Comparison of ENCODE assay signal across 15 cellular contexts in the genomic region with DNA sequence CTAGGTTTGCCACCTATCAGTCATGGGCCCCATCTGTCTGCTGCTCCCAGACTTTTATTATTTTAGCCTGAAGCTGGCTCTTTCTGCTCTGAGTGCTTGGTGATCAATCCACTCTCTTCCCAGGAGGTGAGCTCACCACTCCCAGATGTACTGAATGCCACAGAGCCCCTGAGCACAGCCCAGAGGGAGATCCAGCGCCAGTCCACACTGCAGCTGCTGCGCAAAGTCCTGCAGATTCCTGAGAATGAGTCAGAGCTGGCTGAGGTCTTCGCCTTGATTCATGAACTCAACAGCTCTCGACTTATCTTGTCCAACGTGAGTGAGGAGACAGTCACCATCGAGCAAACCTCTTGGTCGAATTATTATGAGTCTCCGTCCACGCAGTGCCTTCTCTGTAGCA. TPM values are rescaled to one million over a fixed set of nuclear protein-coding genes. Genes with fewer than 3 reads are reported as not detected.
A peak's percentile ranks its signal among the peaks of the same experiment; 100 is the strongest.
DNase-seq lines count a peak whose midpoint lies in the region; ATAC-seq and TF ChIP-seq lines count a peak whose summit lies in the region.
"Had no signal": no experiment of that assay in that cellular context is flagged by ENCODE, and none has a peak within 500 bp of the region (broad histone marks: within the 10 kb centered on the region; RNA-seq: fewer than 3 reads in every experiment).

No MANE protein-coding gene starts in this region.

- no CpG with 5 or more reads among the region's 9 CpGs for WGBS in trophoblast cell (ENCODE audit: extremely low coverage, insufficient coverage, insufficient read length)

- H3K27ac Mint-ChIP-seq in T-cell (no peak overlapping the region), WTC11 (no peak overlapping the region)
- H3K27ac Mint-ChIP-seq: activated CD4-positive, alpha-beta T cell treated with anti-CD3 and anti-CD28 coated beads, Interleukin-2, amount 10 ng/mL, durations not matched to agents 7 days and 5 days; activated naive CD8-positive, alpha-beta T cell had no signal

- H3K4me3 ChIP-seq in RWPE2 (ENCODE audit: severe bottlenecking) (no peak overlapping the region), trophoblast cell (ENCODE audit: low read depth, low read length) (no peak overlapping the region)

- no peak overlapping the region for H4K12ac ChIP-seq in trophoblast cell (ENCODE audit: low read depth, low read length)

- TF ChIP-seq CTCF in RWPE2 (IDR thresholded peaks at IDR 0.05; ENCODE audit: poor library complexity, severe bottlenecking) (no peak), WTC11 (IDR thresholded peaks at IDR 0.05) (no peak)

- H2BK12ac ChIP-seq in trophoblast cell (ENCODE audit: low read length) = no peak overlapping the region

- peak overlapping the region; percentile 34 for H3K4me2 ChIP-seq in trophoblast cell (ENCODE audit: low read length)

- H3K27me3 Mint-ChIP-seq in T-cell = no peaks in the 10 kb centered on the region
- H3K27me3 Mint-ChIP-seq in WTC11 (ENCODE audit: low read depth) = no peaks in the 10 kb centered on the region
- H3K27me3 Mint-ChIP-seq: activated CD4-positive, alpha-beta T cell treated with anti-CD3 and anti-CD28 coated beads, Interleukin-2, amount 10 ng/mL, durations not matched to agents 7 days and 5 days; activated naive CD8-positive, alpha-beta T cell had no signal

- H3K36me3 Mint-ChIP-seq in T-cell (peaks cover 82% of the 10 kb centered on the region), WTC11 (peaks cover 74% of the 10 kb centered on the region)

- ATAC-seq in RWPE2 (ENCODE audit: low read depth) (peak; percentile 100), T-cell (replicated peaks in 1 of 4) (no peak), WTC11 (no peak), HG03354 (IDR thresholded peaks at IDR 0.05; ENCODE audit: poor library complexity, severe bottlenecking, unreplicated experiment) (no peak)
- ATAC-seq: HCT116 had no signal

- H2AK5ac ChIP-seq in trophoblast cell (ENCODE audit: low read length) = no peak overlapping the region

- POLR2A ChIA-PET in T-cell (lab: Charles Lee) (no interaction called here), WTC11 (lab: Charles Lee) (no interaction called here)

- H3K9me3 ChIP-seq in RWPE2 (ENCODE audit: severe bottlenecking) (no peaks in the 10 kb centered on the region), trophoblast cell (ENCODE audit: insufficient read depth, low read depth, low read length) (no peaks in the 10 kb centered on the region)

- no peak overlapping the region for H3K9ac ChIP-seq in trophoblast cell (ENCODE audit: low read length)

- H3K9me3 Mint-ChIP-seq in T-cell = no peaks in the 10 kb centered on the region
- H3K9me3 Mint-ChIP-seq in WTC11 = no peaks in the 10 kb centered on the region
- H3K9me3 Mint-ChIP-seq: activated CD4-positive, alpha-beta T cell treated with anti-CD3 and anti-CD28 coated beads, Interleukin-2, amount 10 ng/mL, durations not matched to agents 7 days and 5 days had no signal

- peaks cover 96% of the 10 kb centered on the region for H3K36me3 ChIP-seq in RWPE2 (ENCODE audit: low read depth)
- H3K36me3 ChIP-seq in trophoblast cell (ENCODE audit: control insufficient read depth in 1 of 2, insufficient read depth in 2 of 2, low read length in 2 of 2) = peaks cover 24 to 49% of the 10 kb centered on the region in 2 experiments

- no peaks in the 10 kb centered on the region for H3K27me3 ChIP-seq in RWPE2 (ENCODE audit: insufficient read depth, poor library complexity, severe bottlenecking)
- H3K27me3 ChIP-seq in trophoblast cell (ENCODE audit: insufficient read depth, low read length) = no peaks in the 10 kb centered on the region

- no peak overlapping the region for H3K14ac ChIP-seq in trophoblast cell (ENCODE audit: low read length)

- H4K8ac ChIP-seq in trophoblast cell (ENCODE audit: low read depth, low read length) = no peak overlapping the region

- no peak overlapping the region for H3K4me3 Mint-ChIP-seq in T-cell
- no peak overlapping the region for H3K4me3 Mint-ChIP-seq in WTC11
- H3K4me3 Mint-ChIP-seq: activated CD4-positive, alpha-beta T cell treated with anti-CD3 and anti-CD28 coated beads, Interleukin-2, amount 10 ng/mL, durations not matched to agents 7 days and 5 days; activated naive CD8-positive, alpha-beta T cell had no signal

- in situ Hi-C loops in Caki2 (cut with HindIII; ENCODE audit: low pct_unique_long_range_greater_than_20kb, low sequenced_read_pairs) = no loop called here

- no peaks in the 10 kb centered on the region for H3K79me1 ChIP-seq in trophoblast cell (ENCODE audit: low read length)

- H4K91ac ChIP-seq in trophoblast cell (ENCODE audit: low read depth, low read length) = no peak overlapping the region

- CTCF ChIA-PET in T-cell (lab: Charles Lee) = no interaction called here
- CTCF ChIA-PET in WTC11 (lab: Charles Lee) = no interaction called here

- H3K4ac ChIP-seq in trophoblast cell (ENCODE audit: low read depth, low read length) = no peak overlapping the region

- DNase-seq in Caki2 (ENCODE audit: low read depth) = peak; percentile 19
- DNase-seq in RWPE2 (ENCODE audit: low spot score) = peak; percentile 93
- peak; percentile 93 for DNase-seq in fibroblast of peridontal ligament (ENCODE audit: extremely low read depth)
- DNase-seq in trophoblast cell = peak; percentile 92 to 93
- no peak for DNase-seq in T-cell
- DNase-seq in WTC11 (ENCODE audit: low spot score) = no peak
- DNase-seq in GM19238 (ENCODE audit: insufficient read length, low spot score) = no peak
- DNase-seq: activated CD4-positive, alpha-beta T cell treated with anti-CD3 and anti-CD28 coated beads, Interleukin-2, amount 10 ng/mL, durations not matched to agents 7 days and 5 days; DMS 273 treated with DMSO at 0.1 percent for 48 hours; SHP77 treated with DMSO at 0.1 percent for 48 hours; stimulated activated CD4-positive, alpha-beta T cell treated with anti-CD3 and anti-CD28 coated beads, Interleukin-1b, Interleukin-23, amount 100 ng/mL, for 48 hours had no signal

- no peak overlapping the region for H3K23ac ChIP-seq in trophoblast cell (ENCODE audit: low read length)

- H3K4me1 Mint-ChIP-seq in T-cell (peaks cover 0 to 5% (median 2%) of the 10 kb centered on the region in 3 donors), WTC11 (no peaks in the 10 kb centered on the region)
- H3K4me1 Mint-ChIP-seq: activated CD4-positive, alpha-beta T cell treated with anti-CD3 and anti-CD28 coated beads, Interleukin-2, amount 10 ng/mL, durations not matched to agents 7 days and 5 days had no signal

- H3K27ac ChIP-seq in RWPE2 (ENCODE audit: poor library complexity, severe bottlenecking) (peak overlapping the region; percentile 59), trophoblast cell (ENCODE audit: low read depth, low read length) (peak overlapping the region; percentile 61)
- H3K27ac ChIP-seq: HL-60 had no signal

- H3K4me1 ChIP-seq in RWPE2 (ENCODE audit: insufficient read depth, poor library complexity, severe bottlenecking) (peaks cover 11% of the 10 kb centered on the region), trophoblast cell (ENCODE audit: control insufficient read depth in 1 of 2, insufficient read depth in 2 of 2, low read length in 2 of 2) (peaks cover 0 to 2% of the 10 kb centered on the region in 2 experiments)

- H3K79me2 ChIP-seq in trophoblast cell (ENCODE audit: control insufficient read depth, insufficient read depth, low read length, poor library complexity) = no peaks in the 10 kb centered on the region

- no peak overlapping the region for H2AFZ ChIP-seq in trophoblast cell (ENCODE audit: insufficient read depth, low read length, poor library complexity)

- H2BK120ac ChIP-seq in trophoblast cell (ENCODE audit: insufficient read depth, low read length, poor library complexity) = no peak overlapping the region

- H3K18ac ChIP-seq in trophoblast cell (ENCODE audit: low read length) = no peak overlapping the region

- no peak overlapping the region for H2BK5ac ChIP-seq in trophoblast cell (ENCODE audit: low read depth, low read length, poor library complexity)

TF ChIP-seq in WTC11, 78 proteins besides CTCF, POLR2A, EP300 and RAD21:
- TF ChIP-seq IRF2 (CRISPR knock-in tag; IDR thresholded peaks at IDR 0.05; ENCODE audit: borderline replicate concordance, low read depth) (no peak), ZBTB21 (CRISPR knock-in tag; IDR thresholded peaks at IDR 0.05; ENCODE audit: borderline replicate concordance) (no peak)
- TF ChIP-seq, protein P1, sequence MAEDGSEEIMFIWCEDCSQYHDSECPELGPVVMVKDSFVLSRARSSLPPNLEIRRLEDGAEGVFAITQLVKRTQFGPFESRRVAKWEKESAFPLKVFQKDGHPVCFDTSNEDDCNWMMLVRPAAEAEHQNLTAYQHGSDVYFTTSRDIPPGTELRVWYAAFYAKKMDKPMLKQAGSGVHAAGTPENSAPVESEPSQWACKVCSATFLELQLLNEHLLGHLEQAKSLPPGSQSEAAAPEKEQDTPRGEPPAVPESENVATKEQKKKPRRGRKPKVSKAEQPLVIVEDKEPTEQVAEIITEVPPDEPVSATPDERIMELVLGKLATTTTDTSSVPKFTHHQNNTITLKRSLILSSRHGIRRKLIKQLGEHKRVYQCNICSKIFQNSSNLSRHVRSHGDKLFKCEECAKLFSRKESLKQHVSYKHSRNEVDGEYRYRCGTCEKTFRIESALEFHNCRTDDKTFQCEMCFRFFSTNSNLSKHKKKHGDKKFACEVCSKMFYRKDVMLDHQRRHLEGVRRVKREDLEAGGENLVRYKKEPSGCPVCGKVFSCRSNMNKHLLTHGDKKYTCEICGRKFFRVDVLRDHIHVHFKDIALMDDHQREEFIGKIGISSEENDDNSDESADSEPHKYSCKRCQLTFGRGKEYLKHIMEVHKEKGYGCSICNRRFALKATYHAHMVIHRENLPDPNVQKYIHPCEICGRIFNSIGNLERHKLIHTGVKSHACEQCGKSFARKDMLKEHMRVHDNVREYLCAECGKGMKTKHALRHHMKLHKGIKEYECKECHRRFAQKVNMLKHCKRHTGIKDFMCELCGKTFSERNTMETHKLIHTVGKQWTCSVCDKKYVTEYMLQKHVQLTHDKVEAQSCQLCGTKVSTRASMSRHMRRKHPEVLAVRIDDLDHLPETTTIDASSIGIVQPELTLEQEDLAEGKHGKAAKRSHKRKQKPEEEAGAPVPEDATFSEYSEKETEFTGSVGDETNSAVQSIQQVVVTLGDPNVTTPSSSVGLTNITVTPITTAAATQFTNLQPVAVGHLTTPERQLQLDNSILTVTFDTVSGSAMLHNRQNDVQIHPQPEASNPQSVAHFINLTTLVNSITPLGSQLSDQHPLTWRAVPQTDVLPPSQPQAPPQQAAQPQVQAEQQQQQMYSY (CRISPR knock-in tag; IDR thresholded peaks at IDR 0.05) = no peak

RNA-seq across cellular contexts. Expression of a gene that starts 36.0 kb away (rescaled TPM):
- 18.9 and 19.9 TPM in 2 replicates for total RNA-seq in Caki2 (2014; rRNA removed; shearing (Covaris generic); ENCODE audit: low replicate concordance)
- polyA plus RNA-seq in trophoblast cell (2013) = 22.9 and 23.8 TPM in 2 replicates
- total RNA-seq in T-cell = 10 to 100 TPM; 28.9 to 35.2 (median 30.9) TPM
- 27.8 to 31.6 TPM (median 31.4 TPM) in 3 replicates for total RNA-seq in WTC11 (2021)

RNA-seq across cellular contexts. Expression of a gene that starts 36.1 kb away (rescaled TPM):
- total RNA-seq in Caki2 (2014; rRNA removed; shearing (Covaris generic); ENCODE audit: low replicate concordance) = 2.2 and 4.2 TPM in 2 replicates
- polyA plus RNA-seq in trophoblast cell (2013) = 3.6 and 3.8 TPM in 2 replicates
- total RNA-seq in T-cell (1 to 10 TPM; 1.7 to 4.5 (median 4.0) TPM), WTC11 (2021) (2.1 to 3.2 TPM (median 2.8 TPM) in 3 replicates)

RNA-seq across cellular contexts. Expression of a gene that starts 49.8 kb away (rescaled TPM):
- not detected in 2 replicates for total RNA-seq in Caki2 (2014; rRNA removed; shearing (Covaris generic); ENCODE audit: low replicate concordance)
- 42.3 and 43.7 TPM in 2 replicates for polyA plus RNA-seq in trophoblast cell (2013)
- total RNA-seq in T-cell (under 1 TPM in 4 of 5 donors, not detected in 1; 0.36 to 0.95 (median 0.58) TPM), WTC11 (2021) (0.07 to 0.20 TPM (median 0.14 TPM) in 3 replicates)

Comparison
In these comparisons a context has a peak if more than half of its experiments do, and no peak if none do; other contexts are left out.
1. DNase-seq: peak in Caki2 (single experiment), RWPE2 (single experiment), fibroblast of peridontal ligament (single experiment) and trophoblast cell (2 of 2); none in T-cell (0 of 34), WTC11 (single experiment) and GM19238 (single experiment).